ENCODE assay signal across 1 cellular context in genomic region chr22:20418211-20418788, GRCh38.
TF ChIP-seq lines count a peak whose summit lies in the region.

No MANE protein-coding gene starts in this region.

TF ChIP-seq in HEK293, 187 proteins besides CTCF, POLR2A, EP300 and RAD21 (continued from another document and continues in another):
- TF ChIP-seq ZSCAN5A (tag by site-specific recombination; IDR thresholded peaks at IDR 0.05) = no peak
- no peak for TF ChIP-seq ZBTB10 (tag by site-specific recombination; IDR thresholded peaks at IDR 0.05)
- TF ChIP-seq GFI1B (tag by site-specific recombination; IDR thresholded peaks at IDR 0.05) = no peak
- no peak for TF ChIP-seq ZNF626 (tag by site-specific recombination; IDR thresholded peaks at IDR 0.05)
- no peak for TF ChIP-seq ZNF248 (tag by site-specific recombination; IDR thresholded peaks at IDR 0.05)
- no peak for TF ChIP-seq ZNF23 (tag by site-specific recombination; IDR thresholded peaks at IDR 0.05; ENCODE audit: borderline replicate concordance)
- peak; percentile 70 for TF ChIP-seq PATZ1 (tag by site-specific recombination; IDR thresholded peaks at IDR 0.05)
- no peak for TF ChIP-seq ZNF707 (tag by site-specific recombination; IDR thresholded peaks at IDR 0.05)
- TF ChIP-seq ZBTB11 (tag by site-specific recombination; conservative IDR thresholded peaks at IDR 0.05; ENCODE audit: low read depth) = no peak
- TF ChIP-seq ZNF155 (tag by site-specific recombination; IDR thresholded peaks at IDR 0.05) = no peak
- no peak for TF ChIP-seq ZNF10 (tag by site-specific recombination; IDR thresholded peaks at IDR 0.05)
- TF ChIP-seq ZNF214 (tag by site-specific recombination; IDR thresholded peaks at IDR 0.05; ENCODE audit: borderline replicate concordance) = no peak
- TF ChIP-seq ZBTB49 (tag by site-specific recombination; IDR thresholded peaks at IDR 0.05; ENCODE audit: low read depth) = no peak
- TF ChIP-seq ZNF19 (tag by site-specific recombination; IDR thresholded peaks at IDR 0.05; ENCODE audit: low read depth) = no peak
- TF ChIP-seq ZBTB21 (tag by site-specific recombination; IDR thresholded peaks at IDR 0.05) = no peak
- TF ChIP-seq SP7 (tag by site-specific recombination; IDR thresholded peaks at IDR 0.05) = peak; percentile 78
- no peak for TF ChIP-seq ZFP3 (tag by site-specific recombination; IDR thresholded peaks at IDR 0.05; ENCODE audit: low read depth)
- no peak for TF ChIP-seq ZNF140 (tag by site-specific recombination; IDR thresholded peaks at IDR 0.05)
- TF ChIP-seq ZNF704 (tag by site-specific recombination; IDR thresholded peaks at IDR 0.05) = no peak
- TF ChIP-seq ATF2 (tag by site-specific recombination; IDR thresholded peaks at IDR 0.05; ENCODE audit: low read depth) = no peak
- peak; percentile 86 for TF ChIP-seq ZBTB20 (tag by site-specific recombination; IDR thresholded peaks at IDR 0.05)
- TF ChIP-seq REPIN1 (tag by site-specific recombination; IDR thresholded peaks at IDR 0.05; ENCODE audit: low read depth) = no peak
- no peak; the same call in 1 of the 2 replicates for TF ChIP-seq OSR2 (tag by site-specific recombination; IDR thresholded peaks at IDR 0.05)
- TF ChIP-seq KLF9 (tag by site-specific recombination; IDR thresholded peaks at IDR 0.05; ENCODE audit: low read depth) = no peak
- TF ChIP-seq ZNF37A (tag by site-specific recombination; IDR thresholded peaks at IDR 0.05) = no peak
- no peak for TF ChIP-seq ZNF350 (tag by site-specific recombination; IDR thresholded peaks at IDR 0.05)
- no peak for TF ChIP-seq ZNF426 (tag by site-specific recombination; IDR thresholded peaks at IDR 0.05)
- peak; percentile 61 for TF ChIP-seq GLIS1 (tag by site-specific recombination; IDR thresholded peaks at IDR 0.05)
- TF ChIP-seq ZNF571 (tag by site-specific recombination; IDR thresholded peaks at IDR 0.05) = no peak
- TF ChIP-seq ZNF549 (tag by site-specific recombination; IDR thresholded peaks at IDR 0.05) = no peak
- TF ChIP-seq PRDM1 (tag by site-specific recombination; IDR thresholded peaks at IDR 0.05) = no peak
- TF ChIP-seq HIC1 (tag by site-specific recombination; IDR thresholded peaks at IDR 0.05) = no peak
- no peak for TF ChIP-seq ZBTB48 (tag by site-specific recombination; IDR thresholded peaks at IDR 0.05)
- 0 out of 2 replicates have a peak, but pooled peaks have one; percentile 20 for TF ChIP-seq KLF1 (tag by site-specific recombination; IDR thresholded peaks at IDR 0.05)
- TF ChIP-seq ZNF174 (tag by site-specific recombination; IDR thresholded peaks at IDR 0.05) = no peak
- no peak for TF ChIP-seq ZNF146 (tag by site-specific recombination; IDR thresholded peaks at IDR 0.05)
- no peak for TF ChIP-seq ZNF148 (tag by site-specific recombination; IDR thresholded peaks at IDR 0.05; ENCODE audit: borderline replicate concordance)
- no peak for TF ChIP-seq ZNF433 (tag by site-specific recombination; IDR thresholded peaks at IDR 0.05; ENCODE audit: low read depth)
- TF ChIP-seq ZNF670 (tag by site-specific recombination; IDR thresholded peaks at IDR 0.05; ENCODE audit: low read depth) = no peak
- no peak for TF ChIP-seq ZNF837 (tag by site-specific recombination; IDR thresholded peaks at IDR 0.05)
- TF ChIP-seq ZBTB8A (tag by site-specific recombination; IDR thresholded peaks at IDR 0.05) = 0 out of 2 replicates have a peak, but pooled peaks have one; percentile 37
- no peak for TF ChIP-seq ZFHX2 (tag by site-specific recombination; conservative IDR thresholded peaks at IDR 0.05)
- no peak for TF ChIP-seq ZFP41 (tag by site-specific recombination; IDR thresholded peaks at IDR 0.05; ENCODE audit: borderline replicate concordance)
- no peak for TF ChIP-seq SCRT1 (tag by site-specific recombination; IDR thresholded peaks at IDR 0.05; ENCODE audit: borderline replicate concordance)
- no peak for TF ChIP-seq ZNF354C (tag by site-specific recombination; IDR thresholded peaks at IDR 0.05; ENCODE audit: borderline replicate concordance, low read depth)
- TF ChIP-seq IKZF3 (tag by site-specific recombination; IDR thresholded peaks at IDR 0.05) = 0 out of 2 replicates have a peak, but pooled peaks have one; percentile 39
- no peak for TF ChIP-seq ZNF510 (tag by site-specific recombination; IDR thresholded peaks at IDR 0.05; ENCODE audit: insufficient replicate concordance)
